34 cellular contexts compared by ENCODE assay signal in genomic region chr7:31924228-31924627, GRCh38.
A peak's percentile ranks its signal among the peaks of the same experiment; 100 is the strongest.
DNase-seq lines count a peak whose midpoint lies in the region; ATAC-seq, FAIRE-seq and TF ChIP-seq lines count a peak whose summit lies in the region.
"Had no signal": no experiment of that assay in that cellular context is flagged by ENCODE, and none has a peak within 500 bp of the region (broad histone marks: within the 10 kb centered on the region; RNA-seq: fewer than 3 reads in every experiment).

No MANE protein-coding gene starts in this region.

- no peaks in the 10 kb centered on the region for H3K79me2 ChIP-seq in PC-3 (ENCODE audit: low read length)

- TF ChIP-seq CTCF in A549 (IDR thresholded peaks at IDR 0.05) (no peak), PC-3 (conservative IDR thresholded peaks at IDR 0.05; ENCODE audit: low read depth, low read length) (no peak), upper lobe of right lung (IDR thresholded peaks at IDR 0.05) (no peak)

- 33% methylated on average over 1 of the region's 1 CpG for WGBS in A549 (ENCODE audit: missing lambda C conversion rate)

- H3K27me3 ChIP-seq in PC-3 (ENCODE audit: low read length) (no peaks in the 10 kb centered on the region), upper lobe of right lung (no peaks in the 10 kb centered on the region)
- H3K27me3 ChIP-seq: BE2C; BLaER1; BLaER1 treated with 17β-estradiol and CSF1 and Interleukin-3, amounts not matched to agents 10 nM and 100 nM had no signal

- intact Hi-C loops in PC-3 (cut with micrococcal nuclease) (no loop called here), upper lobe of right lung (cut with DNase I) (no loop called here)

- CTCF ChIA-PET in A549 (lab: Yijun Ruan, JAX) (interaction anchor here (0.9 to 2.4 kb wide), 5 partner anchors 9 to 145 kb away, joined by 3 to 7 read pairs (median 4); no protein-coding TSS in a partner anchor), PC-3 (lab: Charles Lee) (no interaction called here)

- H3K9ac ChIP-seq in PC-3 (ENCODE audit: low read length): no peak overlapping the region
- H3K9ac ChIP-seq: BLaER1; BLaER1 treated with 17β-estradiol and CSF1 and Interleukin-3, amounts not matched to agents 10 nM and 100 nM had no signal

- no peak for FAIRE-seq in A549 (lab: Jason Lieb, UNC)
- FAIRE-seq: A204.1, D721Med, G401.6 had no signal

- no peak overlapping the region for H3K4me3 ChIP-seq in A549
- H3K4me3 ChIP-seq in PC-3 (ENCODE audit: low read length): no peak overlapping the region
- H3K4me3 ChIP-seq in upper lobe of right lung: no peak overlapping the region
- H3K4me3 ChIP-seq: BLaER1; BLaER1 treated with 17β-estradiol and CSF1 and Interleukin-3, amounts not matched to agents 10 nM and 100 nM had no signal

- TF ChIP-seq POLR2A in A549 (IDR thresholded peaks at IDR 0.05; ENCODE audit: low read length): no peak
- TF ChIP-seq POLR2A in GM18505 (IDR thresholded peaks at IDR 0.05; ENCODE audit: borderline replicate concordance, extremely low read depth, insufficient read depth, insufficient read length): no peak

- H3K4me2 ChIP-seq in A549 (peak overlapping the region; percentile 66), PC-3 (ENCODE audit: low read length) (no peak overlapping the region; the same call in 1 of the 2 replicates)
- H3K4me2 ChIP-seq: BLaER1; BLaER1 treated with 17β-estradiol and CSF1 and Interleukin-3, amounts not matched to agents 10 nM and 100 nM had no signal

- H3K27ac ChIP-seq in A549: peak overlapping the region; percentile 29 to 77; a peak in 5 of 6 replicates
- H3K27ac ChIP-seq in PC-3 (ENCODE audit: low read length): no peak overlapping the region
- no peak overlapping the region for H3K27ac ChIP-seq in upper lobe of right lung
- H3K27ac ChIP-seq: 22Rv1; BLaER1; BLaER1 treated with 17β-estradiol and CSF1 and Interleukin-3, amounts not matched to agents 10 nM and 100 nM; C4-2B had no signal

- H3K36me3 ChIP-seq in PC-3 (ENCODE audit: low read depth, low read length) (no peaks in the 10 kb centered on the region), upper lobe of right lung (no peaks in the 10 kb centered on the region)
- H3K36me3 ChIP-seq: BE2C; BLaER1; BLaER1 treated with 17β-estradiol and CSF1 and Interleukin-3, amounts not matched to agents 10 nM and 100 nM had no signal

- H3K9me2 ChIP-seq in PC-3 (replicated peaks; ENCODE audit: low read length): no peaks in the 10 kb centered on the region

- no peaks in the 10 kb centered on the region for H4K20me1 ChIP-seq in PC-3 (ENCODE audit: low read length)
- H4K20me1 ChIP-seq: BLaER1; BLaER1 treated with 17β-estradiol and CSF1 and Interleukin-3, amounts not matched to agents 10 nM and 100 nM had no signal

- H2AFZ ChIP-seq in PC-3 (ENCODE audit: low read length): 0 out of 2 replicates have a peak overlapping the region, but pooled peaks have one; percentile 2

- ATAC-seq in A549 (peak in 1 of 2 experiments; percentile 57; a peak in 2 of 6 replicates), PC-3 (peak; percentile 63), GM18505 (IDR thresholded peaks at IDR 0.05; ENCODE audit: unreplicated experiment) (no peak), upper lobe of right lung (no peak)
- ATAC-seq: CD8-positive, alpha-beta T cell had no signal

- H3K4me1 ChIP-seq in A549 (peaks cover 48% of the 10 kb centered on the region), PC-3 (ENCODE audit: insufficient read depth, low read length) (no peaks in the 10 kb centered on the region; the same call in 1 of the 2 replicates), upper lobe of right lung (no peaks in the 10 kb centered on the region)
- H3K4me1 ChIP-seq: BE2C; BLaER1; BLaER1 treated with 17β-estradiol and CSF1 and Interleukin-3, amounts not matched to agents 10 nM and 100 nM; Caco-2 had no signal

- no peak for TF ChIP-seq RAD21 in A549 (conservative IDR thresholded peaks at IDR 0.05 in 1 of 2, IDR thresholded peaks at IDR 0.05 in 1 of 2)

- H3F3A ChIP-seq in PC-3 (ENCODE audit: low read length, unreplicated experiment): no peaks in the 10 kb centered on the region

- peak in 1 of 2 experiments; percentile 55 for DNase-seq in A549 (ENCODE audit: low read depth in 1 of 2, low spot score in 1 of 2)
- peak; percentile 32 for DNase-seq in DMS53 (lab: John Stamatoyannopoulos, UW)
- peak; percentile 14 for DNase-seq in DMS53 treated with DMSO at 0.1 percent for 48 hours (lab: John Stamatoyannopoulos, UW; ENCODE audit: unreplicated experiment)
- DNase-seq in PC-3: no peak
- DNase-seq in upper lobe of right lung: no peak
- DNase-seq in stimulated activated naive CD4-positive, alpha-beta T cell (lab: John Stamatoyannopoulos, UW): no peak
- no peak for DNase-seq in EL
- DNase-seq: 8988T; ACHN; AML-193; BE2C; C1 segment of cervical spinal cord; Caco-2; Calu3; CD4-positive, alpha-beta memory T cell; CD4-positive, alpha-beta T cell; CD4-positive, CD25-positive, alpha-beta regulatory T cell; CD8-positive, alpha-beta memory T cell; CD8-positive, alpha-beta T cell; COR-L47; DMS 273 treated with DMSO at 0.1 percent for 48 hours; DMS153; DMS79; DMS79 treated with DMSO at 0.1 percent for 48 hours; DND-41; GDM1 had no signal

- POLR2A ChIA-PET in A549 (lab: Yijun Ruan, JAX): no interaction called here
- POLR2A ChIA-PET in PC-3 (lab: Charles Lee; ENCODE audit: unreplicated experiment): interaction anchor here (0.6 kb wide), 2 partner anchors 74 to 108 kb away, joined by 3 to 8 read pairs; no protein-coding TSS in a partner anchor

- no TSS peak for BruUV-seq in PC-3 (replicated peaks; lab: Mats Ljungman, UMichigan)

- H3K9me3 ChIP-seq in A549 (no peaks in the 10 kb centered on the region), PC-3 (ENCODE audit: low read length) (no peaks in the 10 kb centered on the region), upper lobe of right lung (no peaks in the 10 kb centered on the region)
- H3K9me3 ChIP-seq: BE2C, BLaER1, Caco-2 had no signal

- TF ChIP-seq EP300 in A549 (IDR thresholded peaks at IDR 0.05): no peak

TF ChIP-seq in A549, 52 proteins besides CTCF, POLR2A, EP300 and RAD21:
- no peak for TF ChIP-seq CHD4 (IDR thresholded peaks at IDR 0.05; ENCODE audit: borderline replicate concordance)
- no peak for TF ChIP-seq PBX3 (IDR thresholded peaks at IDR 0.05)
- TF ChIP-seq MYC (IDR thresholded peaks at IDR 0.05; ENCODE audit: borderline replicate concordance, low read length): no peak
- no peak for TF ChIP-seq SMC3 (IDR thresholded peaks at IDR 0.05)
- TF ChIP-seq EHF (CRISPR knock-in tag; IDR thresholded peaks at IDR 0.05): no peak
- TF ChIP-seq FOXS1 (CRISPR knock-in tag; IDR thresholded peaks at IDR 0.05): no peak
- TF ChIP-seq GATA3 (IDR thresholded peaks at IDR 0.05; ENCODE audit: borderline replicate concordance): peak; percentile 31; the same call in 1 of the 2 replicates

Comparison
In these comparisons a context has a peak if more than half of its experiments do, and no peak if none do; other contexts are left out.
1. DNase-seq: peak in DMS53 (single experiment) and DMS53 treated with DMSO at 0.1 percent for 48 hours (single experiment); none in PC-3 (single experiment), upper lobe of right lung (single experiment), stimulated activated naive CD4-positive, alpha-beta T cell (0 of 6) and EL (single experiment).
2. H3K27ac ChIP-seq: peak in A549 (2 of 2); none in PC-3 (single experiment) and upper lobe of right lung (single experiment).